Comparison of ENCODE assay signal across 28 cellular contexts in genomic region chr11:134459246-134460043, GRCh38. TPM values are rescaled to one million over a fixed set of nuclear protein-coding genes. Genes with fewer than 3 reads are reported as not detected.
"Had no signal": no experiment of that assay in that cellular context is flagged by ENCODE, and none has a peak within 500 bp of the region (broad histone marks: within the 10 kb centered on the region; RNA-seq: fewer than 3 reads in every experiment).

No MANE protein-coding gene starts in this region.

- H3K4me3 ChIP-seq: breast epithelium, esophagus squamous epithelium, hepatocyte, pancreas, spleen, thoracic aorta, vagina had no signal

- H3K36me3 ChIP-seq: breast epithelium, esophagus squamous epithelium, pancreas, spleen, thoracic aorta, vagina had no signal

- H3K4me1 Mint-ChIP-seq: activated naive CD4-positive, alpha-beta T cell treated with anti-CD3 and anti-CD28 coated beads, Interleukin-2, amount 10 ng/mL, durations not matched to agents 7 days and 5 days; central memory CD8-positive, alpha-beta T cell had no signal

- ATAC-seq: left cardiac atrium; natural killer cell treated with Interleukin-12 subunit alpha and Interleukin-12 subunit beta and Interleukin-15 and Interleukin-18, amount 100 ng/mL, for 72 hours; pancreas; right cardiac atrium had no signal

- H3K9me3 ChIP-seq: pancreas had no signal

- H3K4me3 Mint-ChIP-seq: activated naive CD4-positive, alpha-beta T cell treated with anti-CD3 and anti-CD28 coated beads, Interleukin-2, amount 10 ng/mL, durations not matched to agents 7 days and 5 days; activated T-helper 1 cell treated with anti-CD3 and anti-CD28 coated beads, Interleukin-12 subunit alpha, Interleukin-12 subunit beta, Interleukin-2, Interleukin-4 antibody, amounts not matched to agents 30 ng/mL and 10 ng/mL and 1 ng/mL, durations not matched to agents 14 hours and 24 hours and 36 hours; central memory CD8-positive, alpha-beta T cell; dendritic cell treated with granulocyte-macrophage colony-stimulating factor and Interleukin-4, amounts not matched to agents 40 ng/mL and 50 ng/mL, for 4 days; natural killer cell treated with Interleukin-12 subunit alpha and Interleukin-12 subunit beta and Interleukin-15 and Interleukin-18, amount 100 ng/mL, for 72 hours; type B pancreatic cell had no signal

- H3K4me1 ChIP-seq: breast epithelium, esophagus squamous epithelium, pancreas, spleen, vagina had no signal

- DNase-seq: activated CD4-positive, alpha-beta T cell treated with anti-CD3 and anti-CD28 coated beads for 4 hours; activated CD4-positive, alpha-beta T cell treated with anti-CD3 and anti-CD28 coated beads, Interleukin-2, amount 50 U/mL, for 48 hours; activated CD8-positive, alpha-beta memory T cell treated with anti-CD3 and anti-CD28 coated beads for 24 hours; activated effector memory CD4-positive, alpha-beta T cell treated with anti-CD3 and anti-CD28 coated beads, Interleukin-2, amount 50 U/mL, for 16 hours; activated naive CD4-positive, alpha-beta T cell treated with anti-CD3 and anti-CD28 coated beads, Interleukin-2, amount 10 ng/mL, durations not matched to agents 7 days and 5 days; activated T-cell treated with anti-CD3 and anti-CD28 coated beads, Interleukin-2, amount 50 U/mL, for 1 hour; amniotic stem cell; effector CD8-positive, alpha-beta T cell; esophagus squamous epithelium; foreskin melanocyte; islet precursor cell; left cardiac atrium; mesenchymal stem cell; pancreas; right cardiac atrium; spleen; stimulated activated naive CD4-positive, alpha-beta T cell treated with Interleukin-2 at 50 U/mL for 16 hours had no signal

- H3K9me3 Mint-ChIP-seq: central memory CD8-positive, alpha-beta T cell; natural killer cell treated with Interleukin-12 subunit alpha and Interleukin-12 subunit beta and Interleukin-15 and Interleukin-18, amount 100 ng/mL, for 72 hours; type B pancreatic cell had no signal

- H3K27ac Mint-ChIP-seq: activated naive CD4-positive, alpha-beta T cell treated with anti-CD3 and anti-CD28 coated beads, Interleukin-2, amount 10 ng/mL, durations not matched to agents 7 days and 5 days; activated T-helper 1 cell treated with anti-CD3 and anti-CD28 coated beads, Interleukin-12 subunit alpha, Interleukin-12 subunit beta, Interleukin-2, Interleukin-4 antibody, amounts not matched to agents 30 ng/mL and 10 ng/mL and 1 ng/mL, durations not matched to agents 14 hours and 24 hours and 36 hours; dendritic cell treated with granulocyte-macrophage colony-stimulating factor and Interleukin-4, amounts not matched to agents 40 ng/mL and 50 ng/mL, for 4 days; natural killer cell treated with Interleukin-12 subunit alpha and Interleukin-12 subunit beta and Interleukin-15 and Interleukin-18, amount 100 ng/mL, for 72 hours; type B pancreatic cell had no signal

- H3K27ac ChIP-seq: breast epithelium, epithelial cell of prostate, esophagus squamous epithelium, hepatocyte, pancreas, spleen, thoracic aorta, vagina had no signal

- H3K27me3 ChIP-seq: breast epithelium, hepatocyte, vagina had no signal

- H2AFZ ChIP-seq: hepatocyte had no signal

- H3K36me3 Mint-ChIP-seq: activated naive CD4-positive, alpha-beta T cell treated with anti-CD3 and anti-CD28 coated beads, Interleukin-2, amount 10 ng/mL, durations not matched to agents 7 days and 5 days; natural killer cell treated with Interleukin-12 subunit alpha and Interleukin-12 subunit beta and Interleukin-15 and Interleukin-18, amount 100 ng/mL, for 72 hours; type B pancreatic cell had no signal

RNA-seq across cellular contexts. Expression of gene B3GAT1, which starts 47.4 kb away (rescaled TPM):
- total RNA-seq: pulmonary artery endothelial cell had no signal
